In genomic region chr4:169621754-169622481, GRCh38 we compare ENCODE assay signal across 8 cellular contexts. TPM values are rescaled to one million over a fixed set of nuclear protein-coding genes. Genes with fewer than 3 reads are reported as not detected.
DNase-seq lines count a peak whose midpoint lies in the region; ATAC-seq lines count a peak whose summit lies in the region.

No MANE protein-coding gene starts in this region.

- CTCF ChIA-PET in activated CD4-positive, alpha-beta memory T cell treated with anti-CD3 and anti-CD28 coated beads, Interleukin-2, amount 10 ng/mL, durations not matched to agents 7 days and 5 days (lab: Charles Lee) = interaction anchor here (1.0 to 2.2 kb wide), 2 partner anchors 9 to 37 kb away, joined by 4 to 11 read pairs; partner anchors contain the start of gene NEK1

- H3K9me3 Mint-ChIP-seq in activated CD4-positive, alpha-beta memory T cell treated with anti-CD3 and anti-CD28 coated beads, Interleukin-2, amount 10 ng/mL, durations not matched to agents 7 days and 5 days = no peaks in the 10 kb centered on the region
- H3K9me3 Mint-ChIP-seq in stimulated activated naive B cell treated with anti-CD40 and anti-IgM and Interleukin-4, amounts not matched to agents 10 μg/mL and 1 μg/mL and 100 μg/mL, for 72 hours = no peaks in the 10 kb centered on the region

- peaks cover 10% of the 10 kb centered on the region for H3K36me3 Mint-ChIP-seq in activated CD4-positive, alpha-beta memory T cell treated with anti-CD3 and anti-CD28 coated beads, Interleukin-2, amount 10 ng/mL, durations not matched to agents 7 days and 5 days (ENCODE audit: low read depth)
- peaks cover 3 to 8% of the 10 kb centered on the region in 2 donors for H3K36me3 Mint-ChIP-seq in stimulated activated naive B cell treated with anti-CD40 and anti-IgM and Interleukin-4, amounts not matched to agents 10 μg/mL and 1 μg/mL and 100 μg/mL, for 72 hours

- POLR2A ChIA-PET in activated CD4-positive, alpha-beta memory T cell treated with anti-CD3 and anti-CD28 coated beads, Interleukin-2, amount 10 ng/mL, durations not matched to agents 7 days and 5 days (lab: Charles Lee) = interaction anchor here (3.4 to 3.8 kb wide), 2 partner anchors 10 to 38 kb away, joined by 39 to 40 read pairs; partner anchors contain the start of gene NEK1

- no peak for ATAC-seq in right cardiac atrium
- ATAC-seq in stimulated activated naive B cell treated with anti-CD40 and anti-IgM and Interleukin-4, amounts not matched to agents 10 μg/mL and 1 μg/mL and 100 μg/mL, for 72 hours (replicated peaks) = no peak

- H3K27me3 Mint-ChIP-seq in activated CD4-positive, alpha-beta memory T cell treated with anti-CD3 and anti-CD28 coated beads, Interleukin-2, amount 10 ng/mL, durations not matched to agents 7 days and 5 days = no peaks in the 10 kb centered on the region
- H3K27me3 Mint-ChIP-seq in stimulated activated naive B cell treated with anti-CD40 and anti-IgM and Interleukin-4, amounts not matched to agents 10 μg/mL and 1 μg/mL and 100 μg/mL, for 72 hours = no peaks in the 10 kb centered on the region

- peak overlapping the region; percentile 67 for H3K27ac ChIP-seq in right cardiac atrium (ENCODE audit: low read length)

- H3K4me3 Mint-ChIP-seq in activated CD4-positive, alpha-beta memory T cell treated with anti-CD3 and anti-CD28 coated beads, Interleukin-2, amount 10 ng/mL, durations not matched to agents 7 days and 5 days = peak overlapping the region; percentile 93
- H3K4me3 Mint-ChIP-seq in stimulated activated naive B cell treated with anti-CD40 and anti-IgM and Interleukin-4, amounts not matched to agents 10 μg/mL and 1 μg/mL and 100 μg/mL, for 72 hours = peak overlapping the region; percentile 73 to 79

- 6% methylated on average over 6 of the region's 6 CpGs for WGBS in right cardiac atrium

- no peaks in the 10 kb centered on the region for H3K9me3 ChIP-seq in right cardiac atrium (ENCODE audit: control insufficient read depth, low read length)

- DNase-seq in activated gamma-delta T cell treated with Interleukin-2 at 50 U/mL for 16 hours (peak; percentile 44), activated gamma-delta T cell (lab: John Stamatoyannopoulos, UW) (no peak), LoVo (ENCODE audit: low spot score) (peak; percentile 79), right cardiac atrium (no peak), cerebellar cortex (ENCODE audit: low spot score) (no peak), hypothalamus (lab: John Stamatoyannopoulos, UW) (no peak)
- DNase-seq in activated CD4-positive, alpha-beta memory T cell treated with anti-CD3 and anti-CD28 coated beads, Interleukin-2, amount 10 ng/mL, durations not matched to agents 7 days and 5 days = peak; percentile 29
- DNase-seq in stimulated activated naive B cell treated with anti-CD40 and anti-IgM and Interleukin-4, amounts not matched to agents 10 μg/mL and 1 μg/mL and 100 μg/mL, for 72 hours = no peak

- intact Hi-C loops in right cardiac atrium (cut with DNase I) = loop anchor here in 3 of 4 donors (5.0 kb wide), 2 partner anchors 35 to 40 kb away; no protein-coding TSS in a partner anchor

- H3K27me3 ChIP-seq in right cardiac atrium (ENCODE audit: control insufficient read depth, insufficient read depth) = no peaks in the 10 kb centered on the region

- H3K27ac Mint-ChIP-seq in activated CD4-positive, alpha-beta memory T cell treated with anti-CD3 and anti-CD28 coated beads, Interleukin-2, amount 10 ng/mL, durations not matched to agents 7 days and 5 days = peak overlapping the region; percentile 84
- peak overlapping the region; percentile 4 for H3K27ac Mint-ChIP-seq in stimulated activated naive B cell treated with anti-CD40 and anti-IgM and Interleukin-4, amounts not matched to agents 10 μg/mL and 1 μg/mL and 100 μg/mL, for 72 hours

- H3K4me3 ChIP-seq in right cardiac atrium (ENCODE audit: low read length) = peak overlapping the region; percentile 77

- peaks cover 49% of the 10 kb centered on the region for H3K4me1 Mint-ChIP-seq in activated CD4-positive, alpha-beta memory T cell treated with anti-CD3 and anti-CD28 coated beads, Interleukin-2, amount 10 ng/mL, durations not matched to agents 7 days and 5 days
- H3K4me1 Mint-ChIP-seq in stimulated activated naive B cell treated with anti-CD40 and anti-IgM and Interleukin-4, amounts not matched to agents 10 μg/mL and 1 μg/mL and 100 μg/mL, for 72 hours = peaks cover 21 to 39% of the 10 kb centered on the region in 2 donors

- H3K4me1 ChIP-seq in right cardiac atrium (ENCODE audit: control insufficient read depth, insufficient read depth, low read length) = no peaks in the 10 kb centered on the region

RNA-seq across cellular contexts. Expression of gene CLCN3, which starts 1.5 kb away (rescaled TPM):
- total RNA-seq in activated CD4-positive, alpha-beta memory T cell treated with anti-CD3 and anti-CD28 coated beads, Interleukin-2, amount 10 ng/mL, durations not matched to agents 7 days and 5 days = 10 to 100 TPM; 24.5 to 26.4 TPM
- 10 to 100 TPM; 45.1 to 51.3 (median 49.3) TPM for total RNA-seq in right cardiac atrium
- 19.6 TPM for polyA plus RNA-seq in right cardiac atrium

RNA-seq across cellular contexts. Expression of gene NEK1, which starts 9.5 kb away (rescaled TPM):
- 10 to 100 TPM; 14.6 to 14.8 TPM for total RNA-seq in activated CD4-positive, alpha-beta memory T cell treated with anti-CD3 and anti-CD28 coated beads, Interleukin-2, amount 10 ng/mL, durations not matched to agents 7 days and 5 days
- 10 to 100 TPM; 13.6 to 16.9 (median 15.2) TPM for total RNA-seq in right cardiac atrium
- 5.5 TPM for polyA plus RNA-seq in right cardiac atrium

Comparison
In these comparisons a context has a peak if more than half of its experiments do, and no peak if none do; other contexts are left out.
1. DNase-seq: peak in activated gamma-delta T cell treated with Interleukin-2 at 50 U/mL for 16 hours (single experiment), LoVo (single experiment) and activated CD4-positive, alpha-beta memory T cell treated with anti-CD3 and anti-CD28 coated beads, Interleukin-2, amount 10 ng/mL, durations not matched to agents 7 days and 5 days (single experiment); none in activated gamma-delta T cell (single experiment), right cardiac atrium (0 of 3), stimulated activated naive B cell treated with anti-CD40 and anti-IgM and Interleukin-4, amounts not matched to agents 10 μg/mL and 1 μg/mL and 100 μg/mL, for 72 hours (single experiment), cerebellar cortex (single experiment) and hypothalamus (0 of 51).